Comparison of ENCODE assay signal across 20 cellular contexts in genomic region chr7:127382301-127383085, GRCh38. TPM values are rescaled to one million over a fixed set of nuclear protein-coding genes. Genes with fewer than 3 reads are reported as not detected.
A peak's percentile ranks its signal among the peaks of the same experiment; 100 is the strongest.
DNase-seq lines count a peak whose midpoint lies in the region; ATAC-seq and TF ChIP-seq lines count a peak whose summit lies in the region.
"Had no signal": no experiment of that assay in that cellular context is flagged by ENCODE, and none has a peak within 500 bp of the region (broad histone marks: within the 10 kb centered on the region; RNA-seq: fewer than 3 reads in every experiment).

No MANE protein-coding gene starts in this region.

- H3K79me2 ChIP-seq in smooth muscle cell (ENCODE audit: low read depth): peaks cover 89% of the 10 kb centered on the region

- TF ChIP-seq CTCF in smooth muscle cell (IDR thresholded peaks at IDR 0.05; ENCODE audit: borderline replicate concordance, insufficient read depth, poor library complexity, severe bottlenecking): no peak

- H3K27ac ChIP-seq in smooth muscle cell (ENCODE audit: low read depth): peak overlapping the region; percentile 63
- H3K27ac ChIP-seq: gastroesophageal sphincter had no signal

- H3K9me3 ChIP-seq in smooth muscle cell (replicated peaks; ENCODE audit: low read depth): no peaks in the 10 kb centered on the region
- H3K9me3 ChIP-seq: gastroesophageal sphincter, MG63 had no signal

- H3K4me2 ChIP-seq in smooth muscle cell: no peak overlapping the region

- ATAC-seq in HG02884 (IDR thresholded peaks at IDR 0.05; ENCODE audit: unreplicated experiment): peak; percentile 42
- peak; percentile 53 for ATAC-seq in activated T-helper 17 cell treated with anti-CD3 and anti-CD28 coated beads, Interleukin-2, amount 50 U/mL, for 72 hours (replicated peaks)
- ATAC-seq: gastroesophageal sphincter had no signal

- H3K4me3 Mint-ChIP-seq in activated T-cell treated with anti-CD3 and anti-CD28 coated beads, Interleukin-2, amount 50 U/mL, for 24 hours: no peak overlapping the region
- peak overlapping the region; percentile 31 for H3K4me3 Mint-ChIP-seq in activated T-helper 17 cell treated with anti-CD3 and anti-CD28 coated beads, Interleukin-2, amount 50 U/mL, for 72 hours
- H3K4me3 Mint-ChIP-seq: central memory CD8-positive, alpha-beta T cell; nephron had no signal

- H3K9me3 Mint-ChIP-seq in activated T-cell treated with anti-CD3 and anti-CD28 coated beads, Interleukin-2, amount 50 U/mL, for 24 hours: no peaks in the 10 kb centered on the region
- H3K9me3 Mint-ChIP-seq in activated T-helper 17 cell treated with anti-CD3 and anti-CD28 coated beads, Interleukin-2, amount 50 U/mL, for 72 hours: no peaks in the 10 kb centered on the region
- H3K9me3 Mint-ChIP-seq: central memory CD8-positive, alpha-beta T cell; nephron had no signal

- peaks cover 79% of the 10 kb centered on the region for H3K36me3 Mint-ChIP-seq in activated T-cell treated with anti-CD3 and anti-CD28 coated beads, Interleukin-2, amount 50 U/mL, for 24 hours (ENCODE audit: low read depth)
- H3K36me3 Mint-ChIP-seq in activated T-helper 17 cell treated with anti-CD3 and anti-CD28 coated beads, Interleukin-2, amount 50 U/mL, for 72 hours (ENCODE audit: low read depth): peaks cover 92% of the 10 kb centered on the region

- H3K36me3 ChIP-seq in smooth muscle cell (ENCODE audit: low read depth): peaks cover 5% of the 10 kb centered on the region

- WGBS in smooth muscle cell (ENCODE audit: low lambda C conversion rate): 98% methylated on average over 2 of the region's 2 CpGs

- peaks cover 74% of the 10 kb centered on the region for H3K4me1 Mint-ChIP-seq in activated T-cell treated with anti-CD3 and anti-CD28 coated beads, Interleukin-2, amount 50 U/mL, for 24 hours (ENCODE audit: low read depth)
- H3K4me1 Mint-ChIP-seq in activated T-helper 17 cell treated with anti-CD3 and anti-CD28 coated beads, Interleukin-2, amount 50 U/mL, for 72 hours: peaks cover 42% of the 10 kb centered on the region
- H3K4me1 Mint-ChIP-seq: nephron had no signal

- H3K4me1 ChIP-seq in smooth muscle cell (ENCODE audit: low read depth): no peaks in the 10 kb centered on the region

- H3K27me3 Mint-ChIP-seq in activated T-cell treated with anti-CD3 and anti-CD28 coated beads, Interleukin-2, amount 50 U/mL, for 24 hours: no peaks in the 10 kb centered on the region
- H3K27me3 Mint-ChIP-seq in activated T-helper 17 cell treated with anti-CD3 and anti-CD28 coated beads, Interleukin-2, amount 50 U/mL, for 72 hours: no peaks in the 10 kb centered on the region
- H3K27me3 Mint-ChIP-seq: central memory CD8-positive, alpha-beta T cell; progenitor cell of endocrine pancreas had no signal

- DNase-seq in activated T-cell treated with anti-CD3 and anti-CD28 coated beads, Interleukin-2, amount 50 U/mL, for 24 hours: no peak
- no peak for DNase-seq in activated T-cell treated with anti-CD3 and anti-CD28 coated beads, Interleukin-2, amount 50 U/mL, for 1 hour
- no peak for DNase-seq in smooth muscle cell (lab: John Stamatoyannopoulos, UW; ENCODE audit: unreplicated experiment)
- DNase-seq in NCI-H748 (lab: John Stamatoyannopoulos, UW; ENCODE audit: unreplicated experiment): no peak
- DNase-seq in activated naive CD4-positive, alpha-beta T cell (lab: John Stamatoyannopoulos, UW): no peak
- DNase-seq in NCI-H2227 treated with DMSO at 0.1 percent for 48 hours (lab: John Stamatoyannopoulos, UW): no peak
- DNase-seq: activated gamma-delta T cell; aorta; DMS153; effector CD4-positive, alpha-beta T cell; GOT3; MG63; NCI-H1436; NCI-H82 had no signal

- no peaks in the 10 kb centered on the region for H3K27me3 ChIP-seq in smooth muscle cell (ENCODE audit: low read depth)
- H3K27me3 ChIP-seq: gastroesophageal sphincter, MG63 had no signal

- H3F3A ChIP-seq in smooth muscle cell (ENCODE audit: low read depth): no peaks in the 10 kb centered on the region

- H3K9ac ChIP-seq in smooth muscle cell (ENCODE audit: low read depth): no peak overlapping the region

- H3K4me3 ChIP-seq in smooth muscle cell: no peak overlapping the region
- H3K4me3 ChIP-seq: gastroesophageal sphincter, MG63 had no signal

- H2AFZ ChIP-seq in smooth muscle cell (ENCODE audit: low read depth): no peak overlapping the region

- H4K20me1 ChIP-seq in smooth muscle cell (ENCODE audit: low read depth): peaks cover 88% of the 10 kb centered on the region

- peak overlapping the region; percentile 20 for H3K27ac Mint-ChIP-seq in activated T-cell treated with anti-CD3 and anti-CD28 coated beads, Interleukin-2, amount 50 U/mL, for 24 hours
- H3K27ac Mint-ChIP-seq in activated T-helper 17 cell treated with anti-CD3 and anti-CD28 coated beads, Interleukin-2, amount 50 U/mL, for 72 hours: peak overlapping the region; percentile 37
- H3K27ac Mint-ChIP-seq: nephron, progenitor cell of endocrine pancreas had no signal

RNA-seq across cellular contexts. Expression of gene ZNF800, which starts 10.0 kb away (rescaled TPM):
- 10 to 100 TPM; 34.8 to 37.1 TPM for total RNA-seq in activated T-helper 17 cell treated with anti-CD3 and anti-CD28 coated beads, Interleukin-2, amount 50 U/mL, for 72 hours
- 23.5 and 31.4 TPM in 2 replicates for total RNA-seq in smooth muscle cell
- polyA plus RNA-seq in smooth muscle cell: 12.8 and 13.7 TPM in 2 replicates
